2 cellular contexts compared by ENCODE assay signal in the genomic region with DNA sequence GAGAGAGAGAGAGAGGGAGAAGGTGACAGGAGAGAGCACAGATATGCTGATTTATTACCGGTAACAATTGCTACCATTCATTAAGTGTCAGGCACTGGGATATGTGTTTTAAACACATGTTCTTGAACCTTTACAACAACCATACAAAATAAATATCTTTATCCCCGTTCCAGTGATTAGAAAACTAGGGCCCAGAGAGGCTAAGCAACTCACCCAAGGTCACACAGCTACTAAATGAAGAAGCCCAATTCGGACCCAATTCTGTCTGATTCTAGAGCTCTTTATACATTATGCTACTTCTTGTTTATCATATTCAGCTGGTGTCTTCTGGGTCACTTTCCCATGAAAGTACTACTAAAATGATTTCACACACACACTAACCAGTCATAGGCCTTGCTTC.
TF ChIP-seq lines count a peak whose summit lies in the region.

No MANE protein-coding gene starts in this region.

TF ChIP-seq in HEK293, 187 proteins besides CTCF, POLR2A, EP300 and RAD21:
- TF ChIP-seq, protein P1, sequence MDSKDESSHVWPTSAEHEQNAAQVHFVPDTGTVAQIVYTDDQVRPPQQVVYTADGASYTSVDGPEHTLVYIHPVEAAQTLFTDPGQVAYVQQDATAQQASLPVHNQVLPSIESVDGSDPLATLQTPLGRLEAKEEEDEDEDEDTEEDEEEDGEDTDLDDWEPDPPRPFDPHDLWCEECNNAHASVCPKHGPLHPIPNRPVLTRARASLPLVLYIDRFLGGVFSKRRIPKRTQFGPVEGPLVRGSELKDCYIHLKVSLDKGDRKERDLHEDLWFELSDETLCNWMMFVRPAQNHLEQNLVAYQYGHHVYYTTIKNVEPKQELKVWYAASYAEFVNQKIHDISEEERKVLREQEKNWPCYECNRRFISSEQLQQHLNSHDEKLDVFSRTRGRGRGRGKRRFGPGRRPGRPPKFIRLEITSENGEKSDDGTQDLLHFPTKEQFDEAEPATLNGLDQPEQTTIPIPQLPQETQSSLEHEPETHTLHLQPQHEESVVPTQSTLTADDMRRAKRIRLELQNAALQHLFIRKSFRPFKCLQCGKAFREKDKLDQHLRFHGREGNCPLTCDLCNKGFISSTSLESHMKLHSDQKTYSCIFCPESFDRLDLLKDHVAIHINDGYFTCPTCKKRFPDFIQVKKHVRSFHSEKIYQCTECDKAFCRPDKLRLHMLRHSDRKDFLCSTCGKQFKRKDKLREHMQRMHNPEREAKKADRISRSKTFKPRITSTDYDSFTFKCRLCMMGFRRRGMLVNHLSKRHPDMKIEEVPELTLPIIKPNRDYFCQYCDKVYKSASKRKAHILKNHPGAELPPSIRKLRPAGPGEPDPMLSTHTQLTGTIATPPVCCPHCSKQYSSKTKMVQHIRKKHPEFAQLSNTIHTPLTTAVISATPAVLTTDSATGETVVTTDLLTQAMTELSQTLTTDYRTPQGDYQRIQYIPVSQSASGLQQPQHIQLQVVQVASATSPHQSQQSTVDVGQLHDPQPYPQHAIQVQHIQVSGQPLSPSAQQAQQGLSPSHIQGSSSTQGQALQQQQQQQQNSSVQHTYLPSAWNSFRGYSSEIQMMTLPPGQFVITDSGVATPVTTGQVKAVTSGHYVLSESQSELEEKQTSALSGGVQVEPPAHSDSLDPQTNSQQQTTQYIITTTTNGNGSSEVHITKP (tag by site-specific recombination; IDR thresholded peaks at IDR 0.05): no peak
- 0 out of 2 replicates have a peak, but pooled peaks have one; percentile 43 for TF ChIP-seq ZNF768 (tag by site-specific recombination; IDR thresholded peaks at IDR 0.05)

TF ChIP-seq in H1, 55 proteins besides CTCF, POLR2A, EP300 and RAD21 (continued from another document):
- TF ChIP-seq SP2 (IDR thresholded peaks at IDR 0.05; ENCODE audit: low read length): no peak
- TF ChIP-seq JUN (IDR thresholded peaks at IDR 0.05; ENCODE audit: low read depth, low read length): no peak
- TF ChIP-seq, protein P2, sequence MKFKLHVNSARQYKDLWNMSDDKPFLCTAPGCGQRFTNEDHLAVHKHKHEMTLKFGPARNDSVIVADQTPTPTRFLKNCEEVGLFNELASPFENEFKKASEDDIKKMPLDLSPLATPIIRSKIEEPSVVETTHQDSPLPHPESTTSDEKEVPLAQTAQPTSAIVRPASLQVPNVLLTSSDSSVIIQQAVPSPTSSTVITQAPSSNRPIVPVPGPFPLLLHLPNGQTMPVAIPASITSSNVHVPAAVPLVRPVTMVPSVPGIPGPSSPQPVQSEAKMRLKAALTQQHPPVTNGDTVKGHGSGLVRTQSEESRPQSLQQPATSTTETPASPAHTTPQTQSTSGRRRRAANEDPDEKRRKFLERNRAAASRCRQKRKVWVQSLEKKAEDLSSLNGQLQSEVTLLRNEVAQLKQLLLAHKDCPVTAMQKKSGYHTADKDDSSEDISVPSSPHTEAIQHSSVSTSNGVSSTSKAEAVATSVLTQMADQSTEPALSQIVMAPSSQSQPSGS (IDR thresholded peaks at IDR 0.05; ENCODE audit: low read length): no peak
